ENCODE assay signal across 34 cellular contexts in genomic region chr4:187396106-187396505, GRCh38.
"Had no signal": no experiment of that assay in that cellular context is flagged by ENCODE, and none has a peak within 500 bp of the region (broad histone marks: within the 10 kb centered on the region; RNA-seq: fewer than 3 reads in every experiment).

No MANE protein-coding gene starts in this region.

- H3K27ac Mint-ChIP-seq: activated CD4-positive, alpha-beta T cell treated with anti-CD3 and anti-CD28 coated beads, Interleukin-2, amount 10 ng/mL, durations not matched to agents 7 days and 5 days; activated CD8-positive, alpha-beta T cell treated with anti-CD3 and anti-CD28 coated beads for 36 hours; activated naive CD4-positive, alpha-beta T cell treated with anti-CD3 and anti-CD28 coated beads for 36 hours; activated naive CD4-positive, alpha-beta T cell treated with anti-CD3 and anti-CD28 coated beads, Interleukin-2, amount 50 U/mL, for 24 hours; activated naive CD8-positive, alpha-beta T cell treated with anti-CD3 and anti-CD28 coated beads for 36 hours; activated naive CD8-positive, alpha-beta T cell treated with anti-CD3 and anti-CD28 coated beads, Interleukin-2, amount 50 U/mL, for 24 hours; activated T-helper 1 cell treated with anti-CD3 and anti-CD28 coated beads, Interleukin-12 subunit alpha, Interleukin-12 subunit beta, Interleukin-2, Interleukin-4 antibody, amounts not matched to agents 30 ng/mL and 10 ng/mL and 1 ng/mL, durations not matched to agents 14 hours and 24 hours and 36 hours; activated T-helper 2 cell treated with anti-CD3 and anti-CD28 coated beads, Interferon-gamma antibody, Interleukin-2, Interleukin-4, amounts not matched to agents 10 μg/mL and 5 μg/mL and 100 μg/mL, durations not matched to agents 14 hours and 24 hours and 36 hours; dendritic cell treated with granulocyte-macrophage colony-stimulating factor and Interleukin-4, amounts not matched to agents 40 ng/mL and 50 ng/mL, for 4 days; WTC11 had no signal

- DNase-seq: activated CD4-positive, alpha-beta T cell treated with anti-CD3 and anti-CD28 coated beads for 1 hour; activated CD4-positive, alpha-beta T cell treated with anti-CD3 and anti-CD28 coated beads for 4 hours; activated CD4-positive, alpha-beta T cell treated with anti-CD3 and anti-CD28 coated beads, Interleukin-2, amount 10 ng/mL, durations not matched to agents 7 days and 5 days; activated CD4-positive, alpha-beta T cell treated with anti-CD3 and anti-CD28 coated beads, Interleukin-2, amount 50 U/mL, for 4 hours; activated CD8-positive, alpha-beta memory T cell treated with anti-CD3 and anti-CD28 coated beads for 24 hours; activated CD8-positive, alpha-beta T cell treated with anti-CD3 and anti-CD28 coated beads for 36 hours; activated effector memory CD4-positive, alpha-beta T cell treated with anti-CD3 and anti-CD28 coated beads, Interleukin-2, amount 50 U/mL, for 16 hours; activated naive CD4-positive, alpha-beta T cell treated with anti-CD3 and anti-CD28 coated beads for 36 hours; activated naive CD8-positive, alpha-beta T cell treated with anti-CD3 and anti-CD28 coated beads for 36 hours; activated naive CD8-positive, alpha-beta T cell treated with anti-CD3 and anti-CD28 coated beads, Interleukin-2, amount 50 U/mL, for 24 hours; activated T-cell treated with anti-CD3 and anti-CD28 coated beads, Interleukin-2, amount 50 U/mL, for 1 hour; activated T-cell treated with anti-CD3 and anti-CD28 coated beads, Interleukin-2, amount 50 U/mL, for 48 hours; adrenal gland; amygdala; aorta; body of pancreas; central memory CD4-positive, alpha-beta T cell; cerebellar nuclear complex; colonic mucosa; dorsolateral prefrontal cortex; effector memory CD4-positive, alpha-beta T cell; erythroblast; foreskin keratinocyte; gastrocnemius medialis; glutamatergic neuron; heart right ventricle; T-helper 2 cell had no signal

- H3K4me3 ChIP-seq: adrenal gland, body of pancreas, colonic mucosa, dorsolateral prefrontal cortex, esophagus muscularis mucosa, gastrocnemius medialis, heart right ventricle, hepatocyte had no signal

- H3K27ac ChIP-seq: adrenal gland, body of pancreas, colonic mucosa, dorsolateral prefrontal cortex, esophagus muscularis mucosa, foreskin keratinocyte, gastrocnemius medialis, heart right ventricle, hepatocyte had no signal

- H3K4me1 ChIP-seq: adrenal gland, body of pancreas, colonic mucosa, esophagus muscularis mucosa, foreskin keratinocyte, gastrocnemius medialis, heart right ventricle had no signal

- H3K4me1 Mint-ChIP-seq: activated CD4-positive, alpha-beta T cell treated with anti-CD3 and anti-CD28 coated beads, Interleukin-2, amount 10 ng/mL, durations not matched to agents 7 days and 5 days; activated naive CD4-positive, alpha-beta T cell treated with anti-CD3 and anti-CD28 coated beads, Interleukin-2, amount 50 U/mL, for 24 hours; activated naive CD8-positive, alpha-beta T cell treated with anti-CD3 and anti-CD28 coated beads for 36 hours; activated naive CD8-positive, alpha-beta T cell treated with anti-CD3 and anti-CD28 coated beads, Interleukin-2, amount 50 U/mL, for 24 hours; WTC11 had no signal

- H3K36me3 Mint-ChIP-seq: activated naive CD4-positive, alpha-beta T cell treated with anti-CD3 and anti-CD28 coated beads, Interleukin-2, amount 50 U/mL, for 24 hours; activated naive CD8-positive, alpha-beta T cell treated with anti-CD3 and anti-CD28 coated beads for 36 hours; WTC11 had no signal

- H3K9me3 Mint-ChIP-seq: WTC11 had no signal

- H3K27me3 Mint-ChIP-seq: activated CD4-positive, alpha-beta T cell treated with anti-CD3 and anti-CD28 coated beads, Interleukin-2, amount 10 ng/mL, durations not matched to agents 7 days and 5 days; activated CD8-positive, alpha-beta T cell treated with anti-CD3 and anti-CD28 coated beads for 36 hours; activated naive CD4-positive, alpha-beta T cell treated with anti-CD3 and anti-CD28 coated beads, Interleukin-2, amount 50 U/mL, for 24 hours; activated naive CD8-positive, alpha-beta T cell treated with anti-CD3 and anti-CD28 coated beads for 36 hours; activated naive CD8-positive, alpha-beta T cell treated with anti-CD3 and anti-CD28 coated beads, Interleukin-2, amount 50 U/mL, for 24 hours; dendritic cell treated with granulocyte-macrophage colony-stimulating factor and Interleukin-4, amounts not matched to agents 40 ng/mL and 50 ng/mL, for 4 days had no signal

- H3K36me3 ChIP-seq: adrenal gland, colonic mucosa, esophagus muscularis mucosa, gastrocnemius medialis, heart right ventricle had no signal

- H3K4me3 Mint-ChIP-seq: activated CD4-positive, alpha-beta T cell treated with anti-CD3 and anti-CD28 coated beads, Interleukin-2, amount 10 ng/mL, durations not matched to agents 7 days and 5 days; activated CD8-positive, alpha-beta T cell treated with anti-CD3 and anti-CD28 coated beads for 36 hours; activated naive CD4-positive, alpha-beta T cell treated with anti-CD3 and anti-CD28 coated beads for 36 hours; activated naive CD4-positive, alpha-beta T cell treated with anti-CD3 and anti-CD28 coated beads, Interleukin-2, amount 50 U/mL, for 24 hours; activated naive CD8-positive, alpha-beta T cell treated with anti-CD3 and anti-CD28 coated beads for 36 hours; activated naive CD8-positive, alpha-beta T cell treated with anti-CD3 and anti-CD28 coated beads, Interleukin-2, amount 50 U/mL, for 24 hours; activated T-helper 1 cell treated with anti-CD3 and anti-CD28 coated beads, Interleukin-12 subunit alpha, Interleukin-12 subunit beta, Interleukin-2, Interleukin-4 antibody, amounts not matched to agents 30 ng/mL and 10 ng/mL and 1 ng/mL, durations not matched to agents 14 hours and 24 hours and 36 hours; dendritic cell treated with granulocyte-macrophage colony-stimulating factor and Interleukin-4, amounts not matched to agents 40 ng/mL and 50 ng/mL, for 4 days; WTC11 had no signal

- H3K9me3 ChIP-seq: adrenal gland, body of pancreas, colonic mucosa, esophagus muscularis mucosa, gastrocnemius medialis had no signal

- H3K27me3 ChIP-seq: adrenal gland, body of pancreas, colonic mucosa, dorsolateral prefrontal cortex, esophagus muscularis mucosa, foreskin keratinocyte, gastrocnemius medialis, heart right ventricle, hepatocyte had no signal
